In the genomic region with DNA sequence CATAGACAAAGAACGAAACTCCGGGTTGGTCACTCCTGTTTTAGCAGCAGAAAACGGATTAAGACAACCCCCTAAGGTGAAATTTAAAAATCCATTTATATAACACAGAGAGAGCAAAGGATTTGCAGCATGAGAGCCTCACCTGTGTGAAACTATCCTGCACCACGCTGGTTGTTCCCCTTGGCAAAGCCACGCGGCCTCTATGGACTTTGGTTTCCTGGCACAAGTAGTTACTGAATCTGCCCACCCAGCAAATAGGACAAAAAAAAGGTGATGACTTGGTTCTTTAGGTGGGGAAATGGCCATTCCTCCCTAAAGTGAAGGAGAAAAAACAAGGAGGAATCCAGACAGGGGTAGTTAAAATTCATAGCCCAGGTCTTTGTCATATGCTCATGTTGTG, we compare ENCODE assay signal across 29 cellular contexts.
"Had no signal": no experiment of that assay in that cellular context is flagged by ENCODE, and none has a peak within 500 bp of the region (broad histone marks: within the 10 kb centered on the region; RNA-seq: fewer than 3 reads in every experiment).

No MANE protein-coding gene starts in this region.

- H3K9me3 Mint-ChIP-seq: activated CD8-positive, alpha-beta T cell treated with anti-CD3 and anti-CD28 coated beads for 36 hours; activated naive CD4-positive, alpha-beta T cell treated with anti-CD3 and anti-CD28 coated beads, Interleukin-2, amount 50 U/mL, for 24 hours; activated T-helper 1 cell treated with anti-CD3 and anti-CD28 coated beads, Interleukin-12 subunit alpha, Interleukin-12 subunit beta, Interleukin-2, Interleukin-4 antibody, amounts not matched to agents 30 ng/mL and 10 ng/mL and 1 ng/mL, durations not matched to agents 14 hours and 24 hours and 36 hours had no signal

- H3K4me2 ChIP-seq: SK-N-SH had no signal

- H3K9me2 ChIP-seq: SK-N-SH had no signal

- H3K36me3 ChIP-seq: ascending aorta, SJCRH30, WERI-Rb-1 had no signal

- H3K27ac ChIP-seq: ascending aorta, body of pancreas, SJCRH30, WERI-Rb-1 had no signal

- H3K36me3 Mint-ChIP-seq: activated naive CD4-positive, alpha-beta T cell treated with anti-CD3 and anti-CD28 coated beads, Interleukin-2, amount 50 U/mL, for 24 hours had no signal

- H3K4me1 Mint-ChIP-seq: activated naive CD4-positive, alpha-beta T cell treated with anti-CD3 and anti-CD28 coated beads, Interleukin-2, amount 50 U/mL, for 24 hours had no signal

- H3K4me3 ChIP-seq: ascending aorta, body of pancreas, SJCRH30 had no signal

- H3K27ac Mint-ChIP-seq: activated CD8-positive, alpha-beta T cell treated with anti-CD3 and anti-CD28 coated beads for 36 hours; activated naive CD4-positive, alpha-beta T cell treated with anti-CD3 and anti-CD28 coated beads, Interleukin-2, amount 50 U/mL, for 24 hours; activated T-helper 1 cell treated with anti-CD3 and anti-CD28 coated beads, Interleukin-12 subunit alpha, Interleukin-12 subunit beta, Interleukin-2, Interleukin-4 antibody, amounts not matched to agents 30 ng/mL and 10 ng/mL and 1 ng/mL, durations not matched to agents 14 hours and 24 hours and 36 hours had no signal

- H3K27me3 ChIP-seq: ascending aorta, body of pancreas, SJCRH30 had no signal

- H3K4me3 Mint-ChIP-seq: activated CD8-positive, alpha-beta T cell treated with anti-CD3 and anti-CD28 coated beads for 36 hours; activated naive CD4-positive, alpha-beta T cell treated with anti-CD3 and anti-CD28 coated beads, Interleukin-2, amount 50 U/mL, for 24 hours; activated T-helper 1 cell treated with anti-CD3 and anti-CD28 coated beads, Interleukin-12 subunit alpha, Interleukin-12 subunit beta, Interleukin-2, Interleukin-4 antibody, amounts not matched to agents 30 ng/mL and 10 ng/mL and 1 ng/mL, durations not matched to agents 14 hours and 24 hours and 36 hours had no signal

- H3K9ac ChIP-seq: SK-N-SH had no signal

- H3K4me1 ChIP-seq: ascending aorta, body of pancreas had no signal

- H3K9me3 ChIP-seq: ascending aorta, body of pancreas, SJCRH30, SK-N-SH had no signal

- ATAC-seq: activated CD4-positive, CD25-positive, alpha-beta regulatory T cell treated with anti-CD3 and anti-CD28 coated beads, Interleukin-2, amount 50 U/mL, for 24 hours; activated CD8-positive, alpha-beta T cell treated with anti-CD3 and anti-CD28 coated beads for 36 hours; body of pancreas; Panc1; Right ventricle myocardium inferior had no signal

- H3K27me3 Mint-ChIP-seq: activated CD8-positive, alpha-beta T cell treated with anti-CD3 and anti-CD28 coated beads for 36 hours had no signal

- DNase-seq: activated CD4-positive, alpha-beta T cell treated with anti-CD3 and anti-CD28 coated beads for 4 hours; activated CD8-positive, alpha-beta memory T cell treated with anti-CD3 and anti-CD28 coated beads, Interleukin-2, amount 50 U/mL, for 48 hours; activated CD8-positive, alpha-beta T cell treated with anti-CD3 and anti-CD28 coated beads for 36 hours; activated effector memory CD4-positive, alpha-beta T cell treated with Interleukin-2 at 50 U/mL for 16 hours; activated naive CD4-positive, alpha-beta T cell; activated T-cell treated with anti-CD3 and anti-CD28 coated beads, Interleukin-2, amount 50 U/mL, for 1 hour; amniotic stem cell; body of pancreas; central memory CD4-positive, alpha-beta T cell; Kasumi-1; NCI-H1105 treated with DMSO at 0.1 percent for 48 hours; NCI-H1436 treated with DMSO at 0.1 percent for 48 hours; NCI-H187; NCI-H2081; NCI-H510A treated with DMSO at 0.1 percent for 48 hours; NCI-H69; NK-92 treated with Interleukin-12 subunit alpha and Interleukin-12 subunit beta, amount 100 ng/mL, for 24 hours; OCI-M1; RPMI8226; SJCRH30; SK-N-SH; T-helper 1 cell; WERI-Rb-1 had no signal
